Comparison of ENCODE assay signal across 13 cellular contexts in the genomic region with DNA sequence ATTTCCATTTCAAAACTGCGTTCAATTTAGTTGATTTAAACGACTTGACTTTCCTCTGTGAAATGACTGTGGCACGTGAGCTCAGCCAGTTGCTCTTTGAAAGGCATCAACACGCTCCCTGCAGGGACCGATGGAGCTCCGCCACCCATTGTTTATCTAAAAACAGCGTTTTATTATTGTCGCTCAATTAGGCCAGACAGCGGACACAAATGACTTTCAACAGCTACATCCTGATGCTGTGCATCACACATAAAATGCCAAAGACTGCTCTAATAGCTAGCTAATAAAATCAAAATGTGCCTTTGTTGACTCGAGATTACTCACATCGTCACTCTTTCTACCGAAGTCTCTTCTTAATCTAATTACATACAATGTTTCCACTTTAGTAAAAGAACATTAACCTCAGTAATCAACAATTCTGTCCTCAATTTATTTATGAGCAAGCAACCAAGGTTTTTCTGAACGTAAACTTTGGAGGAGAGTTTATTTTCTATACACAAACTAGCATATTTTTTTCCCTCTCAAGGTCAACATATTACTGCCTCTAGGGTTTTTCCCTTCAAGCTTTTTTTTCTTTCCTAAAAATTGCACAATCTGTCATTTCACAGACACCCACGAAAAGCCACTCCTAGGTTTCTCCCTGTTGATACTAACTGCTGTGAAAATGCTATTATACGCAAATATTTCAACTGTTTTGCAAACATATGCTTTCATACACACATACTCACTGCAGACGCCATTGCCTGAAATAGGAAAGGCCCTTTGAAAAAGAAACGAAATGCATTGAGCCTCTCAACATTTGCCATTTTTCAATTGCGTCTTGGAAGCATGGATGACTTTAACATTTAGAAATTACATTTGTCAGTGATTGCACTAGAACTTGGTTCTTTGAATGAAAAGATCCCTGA.
DNase-seq lines count a peak whose midpoint lies in the region; ATAC-seq and TF ChIP-seq lines count a peak whose summit lies in the region.
"Had no signal": no experiment of that assay in that cellular context is flagged by ENCODE, and none has a peak within 500 bp of the region (broad histone marks: within the 10 kb centered on the region; RNA-seq: fewer than 3 reads in every experiment).

No MANE protein-coding gene starts in this region.

- no peaks in the 10 kb centered on the region for H3K27me3 ChIP-seq in foreskin keratinocyte
- no peaks in the 10 kb centered on the region for H3K27me3 ChIP-seq in effector memory CD4-positive, alpha-beta T cell (replicated peaks; ENCODE audit: control insufficient read depth, insufficient read depth, low read length, poor library complexity, severe bottlenecking)
- H3K27me3 ChIP-seq: heart left ventricle, MG63, tibial artery had no signal

- DNase-seq in T-helper 1 cell (no peak), NCI-H1417 (lab: John Stamatoyannopoulos, UW) (peak in 2 of 3 experiments; percentile 82 to 93), neural crest cell (ENCODE audit: low read depth, low spot score) (no peak), foreskin keratinocyte (no peak), erythroblast (lab: John Stamatoyannopoulos, UW) (no peak)
- DNase-seq in activated T-helper 2 cell treated with anti-CD3 and anti-CD28 coated beads, Interferon-gamma antibody, Interleukin-2, Interleukin-4, amounts not matched to agents 10 μg/mL and 5 μg/mL and 100 μg/mL, durations not matched to agents 14 hours and 24 hours and 36 hours (ENCODE audit: low spot score), result no peak
- no peak for DNase-seq in effector memory CD4-positive, alpha-beta T cell
- DNase-seq: DMS79 treated with DMSO at 0.1 percent for 48 hours, heart left ventricle, mammary epithelial cell, MG63, tibial artery had no signal

- H3K27ac Mint-ChIP-seq in T-helper 1 cell treated with Interleukin-12 subunit alpha and Interleukin-12 subunit beta and Interleukin-4 antibody, amounts not matched to agents 30 μg/mL and 1 μg/mL, for 36 hours, result peak overlapping the region; percentile 41
- H3K27ac Mint-ChIP-seq in activated T-helper 2 cell treated with anti-CD3 and anti-CD28 coated beads, Interferon-gamma antibody, Interleukin-2, Interleukin-4, amounts not matched to agents 10 μg/mL and 5 μg/mL and 100 μg/mL, durations not matched to agents 14 hours and 24 hours and 36 hours, result peak overlapping the region; percentile 95
- no peak overlapping the region for H3K27ac Mint-ChIP-seq in neural crest cell (ENCODE audit: unreplicated experiment)

- ATAC-seq in foreskin keratinocyte, result no peak

- H3K27ac ChIP-seq in foreskin keratinocyte, result no peak overlapping the region
- no peak overlapping the region for H3K27ac ChIP-seq in effector memory CD4-positive, alpha-beta T cell (ENCODE audit: insufficient read depth, low read length, poor library complexity, severe bottlenecking)
- H3K27ac ChIP-seq: tibial artery had no signal

- no peaks in the 10 kb centered on the region for H3K36me3 ChIP-seq in effector memory CD4-positive, alpha-beta T cell (ENCODE audit: control insufficient read depth, insufficient read depth, low read length)
- H3K36me3 ChIP-seq: MG63, tibial artery had no signal

- H3K9me3 Mint-ChIP-seq in T-helper 1 cell treated with Interleukin-12 subunit alpha and Interleukin-12 subunit beta and Interleukin-4 antibody, amounts not matched to agents 30 μg/mL and 1 μg/mL, for 36 hours, result peaks cover 13% of the 10 kb centered on the region
- H3K9me3 Mint-ChIP-seq in activated T-helper 2 cell treated with anti-CD3 and anti-CD28 coated beads, Interferon-gamma antibody, Interleukin-2, Interleukin-4, amounts not matched to agents 10 μg/mL and 5 μg/mL and 100 μg/mL, durations not matched to agents 14 hours and 24 hours and 36 hours, result peaks cover 20% of the 10 kb centered on the region
- H3K9me3 Mint-ChIP-seq in neural crest cell, result no peaks in the 10 kb centered on the region

- intact Hi-C loops in activated T-helper 2 cell treated with anti-CD3 and anti-CD28 coated beads, Interferon-gamma antibody, Interleukin-2, Interleukin-4, amounts not matched to agents 10 μg/mL and 5 μg/mL and 100 μg/mL, durations not matched to agents 14 hours and 24 hours and 36 hours (cut with micrococcal nuclease), result loop anchor here (2.0 to 10.0 kb wide), 4 partner anchors 292 to 1174 kb away; no protein-coding TSS in a partner anchor

- H3K27me3 Mint-ChIP-seq in T-helper 1 cell treated with Interleukin-12 subunit alpha and Interleukin-12 subunit beta and Interleukin-4 antibody, amounts not matched to agents 30 μg/mL and 1 μg/mL, for 36 hours (ENCODE audit: low read depth), result no peaks in the 10 kb centered on the region
- no peaks in the 10 kb centered on the region for H3K27me3 Mint-ChIP-seq in activated T-helper 2 cell treated with anti-CD3 and anti-CD28 coated beads, Interferon-gamma antibody, Interleukin-2, Interleukin-4, amounts not matched to agents 10 μg/mL and 5 μg/mL and 100 μg/mL, durations not matched to agents 14 hours and 24 hours and 36 hours (ENCODE audit: low read depth)
- peaks cover 49% of the 10 kb centered on the region for H3K27me3 Mint-ChIP-seq in neural crest cell (ENCODE audit: low read depth)

- peaks cover 10% of the 10 kb centered on the region for H3K4me1 ChIP-seq in foreskin keratinocyte
- peaks cover 28% of the 10 kb centered on the region for H3K4me1 ChIP-seq in effector memory CD4-positive, alpha-beta T cell (ENCODE audit: control insufficient read depth, insufficient read depth, low read length, poor library complexity, severe bottlenecking)

- peaks cover 56% of the 10 kb centered on the region for H3K4me1 Mint-ChIP-seq in T-helper 1 cell treated with Interleukin-12 subunit alpha and Interleukin-12 subunit beta and Interleukin-4 antibody, amounts not matched to agents 30 μg/mL and 1 μg/mL, for 36 hours (ENCODE audit: low read depth)
- peaks cover 86% of the 10 kb centered on the region for H3K4me1 Mint-ChIP-seq in activated T-helper 2 cell treated with anti-CD3 and anti-CD28 coated beads, Interferon-gamma antibody, Interleukin-2, Interleukin-4, amounts not matched to agents 10 μg/mL and 5 μg/mL and 100 μg/mL, durations not matched to agents 14 hours and 24 hours and 36 hours (ENCODE audit: low read depth)
- peaks cover 18% of the 10 kb centered on the region for H3K4me1 Mint-ChIP-seq in neural crest cell

- no peak overlapping the region for H3K4me3 ChIP-seq in effector memory CD4-positive, alpha-beta T cell (ENCODE audit: insufficient read depth, low read depth, low read length, poor library complexity, severe bottlenecking)
- H3K4me3 ChIP-seq: heart left ventricle, MG63, tibial artery had no signal

- peaks cover 9% of the 10 kb centered on the region for H3K36me3 Mint-ChIP-seq in T-helper 1 cell treated with Interleukin-12 subunit alpha and Interleukin-12 subunit beta and Interleukin-4 antibody, amounts not matched to agents 30 μg/mL and 1 μg/mL, for 36 hours (ENCODE audit: low read depth)
- peaks cover 35% of the 10 kb centered on the region for H3K36me3 Mint-ChIP-seq in activated T-helper 2 cell treated with anti-CD3 and anti-CD28 coated beads, Interferon-gamma antibody, Interleukin-2, Interleukin-4, amounts not matched to agents 10 μg/mL and 5 μg/mL and 100 μg/mL, durations not matched to agents 14 hours and 24 hours and 36 hours (ENCODE audit: low read depth)
- no peaks in the 10 kb centered on the region for H3K36me3 Mint-ChIP-seq in neural crest cell (ENCODE audit: low read depth)

- no peak for TF ChIP-seq POLR2A in erythroblast (IDR thresholded peaks at IDR 0.05; ENCODE audit: low read length)

- H3K4me3 Mint-ChIP-seq in T-helper 1 cell treated with Interleukin-12 subunit alpha and Interleukin-12 subunit beta and Interleukin-4 antibody, amounts not matched to agents 30 μg/mL and 1 μg/mL, for 36 hours, result no peak overlapping the region
- peak overlapping the region; percentile 62 for H3K4me3 Mint-ChIP-seq in activated T-helper 2 cell treated with anti-CD3 and anti-CD28 coated beads, Interferon-gamma antibody, Interleukin-2, Interleukin-4, amounts not matched to agents 10 μg/mL and 5 μg/mL and 100 μg/mL, durations not matched to agents 14 hours and 24 hours and 36 hours (ENCODE audit: low read depth)
- peak overlapping the region; percentile 21 for H3K4me3 Mint-ChIP-seq in neural crest cell

- H3K9me3 ChIP-seq in effector memory CD4-positive, alpha-beta T cell (ENCODE audit: control insufficient read depth, low read length), result no peaks in the 10 kb centered on the region
- H3K9me3 ChIP-seq: MG63 had no signal

- TF ChIP-seq CTCF in neural crest cell (conservative IDR thresholded peaks at IDR 0.05), result no peak
- no peak for TF ChIP-seq CTCF in foreskin keratinocyte (conservative IDR thresholded peaks at IDR 0.05)

Comparison
In these comparisons a context has a peak if more than half of its experiments do, and no peak if none do; other contexts are left out.
1. DNase-seq: peak in NCI-H1417 (2 of 3); none in T-helper 1 cell (0 of 5), activated T-helper 2 cell treated with anti-CD3 and anti-CD28 coated beads, Interferon-gamma antibody, Interleukin-2, Interleukin-4, amounts not matched to agents 10 μg/mL and 5 μg/mL and 100 μg/mL, durations not matched to agents 14 hours and 24 hours and 36 hours (single experiment), neural crest cell (single experiment), foreskin keratinocyte (0 of 2), effector memory CD4-positive, alpha-beta T cell (0 of 3) and erythroblast (0 of 2).